32 cellular contexts compared by ENCODE assay signal in genomic region chr2:173132531-173132930, GRCh38. TPM values are rescaled to one million over a fixed set of nuclear protein-coding genes. Genes with fewer than 3 reads are reported as not detected.
A peak's percentile ranks its signal among the peaks of the same experiment; 100 is the strongest.
DNase-seq lines count a peak whose midpoint lies in the region; ATAC-seq, FAIRE-seq and TF ChIP-seq lines count a peak whose summit lies in the region.
"Had no signal": no experiment of that assay in that cellular context is flagged by ENCODE, and none has a peak within 500 bp of the region (broad histone marks: within the 10 kb centered on the region; RNA-seq: fewer than 3 reads in every experiment).

No MANE protein-coding gene starts in this region.

- peak overlapping the region; percentile 90 for H3K27ac Mint-ChIP-seq in activated CD4-positive, alpha-beta T cell treated with anti-CD3 and anti-CD28 coated beads, Interleukin-2, amount 10 ng/mL, durations not matched to agents 24 days and 14 days
- no peak overlapping the region for H3K27ac Mint-ChIP-seq in activated CD4-positive, alpha-beta T cell treated with anti-CD3 and anti-CD28 coated beads for 36 hours
- H3K27ac Mint-ChIP-seq in endodermal cell: peak overlapping the region; percentile 23
- H3K27ac Mint-ChIP-seq: activated naive CD8-positive, alpha-beta T cell; stimulated activated naive B cell treated with anti-CD40 and anti-IgM and Interleukin-4, amounts not matched to agents 10 μg/mL and 1 μg/mL and 100 μg/mL, for 72 hours had no signal

- H3K27me3 Mint-ChIP-seq in activated CD4-positive, alpha-beta T cell treated with anti-CD3 and anti-CD28 coated beads, Interleukin-2, amount 10 ng/mL, durations not matched to agents 24 days and 14 days: peaks cover 19% of the 10 kb centered on the region
- H3K27me3 Mint-ChIP-seq in activated CD4-positive, alpha-beta T cell treated with anti-CD3 and anti-CD28 coated beads for 36 hours: peaks cover 40% of the 10 kb centered on the region
- no peaks in the 10 kb centered on the region for H3K27me3 Mint-ChIP-seq in endodermal cell (ENCODE audit: insufficient read depth)
- H3K27me3 Mint-ChIP-seq: stimulated activated naive B cell treated with anti-CD40 and anti-IgM and Interleukin-4, amounts not matched to agents 10 μg/mL and 1 μg/mL and 100 μg/mL, for 72 hours had no signal

- H3K4me3 ChIP-seq in endodermal cell (ENCODE audit: low read length): no peak overlapping the region
- H3K4me3 ChIP-seq: A549, mucosa of descending colon, ovary, PC-9, skin epidermis, suprapubic skin, upper lobe of right lung had no signal

- no peak overlapping the region for H3K4me3 Mint-ChIP-seq in activated CD4-positive, alpha-beta T cell treated with anti-CD3 and anti-CD28 coated beads, Interleukin-2, amount 10 ng/mL, durations not matched to agents 24 days and 14 days
- H3K4me3 Mint-ChIP-seq in activated CD4-positive, alpha-beta T cell treated with anti-CD3 and anti-CD28 coated beads for 36 hours: no peak overlapping the region
- H3K4me3 Mint-ChIP-seq in endodermal cell: no peak overlapping the region
- H3K4me3 Mint-ChIP-seq: activated naive CD8-positive, alpha-beta T cell; stimulated activated naive B cell treated with anti-CD40 and anti-IgM and Interleukin-4, amounts not matched to agents 10 μg/mL and 1 μg/mL and 100 μg/mL, for 72 hours had no signal

- H3K4me1 ChIP-seq in endodermal cell (ENCODE audit: control insufficient read depth, insufficient read depth, low read length): no peaks in the 10 kb centered on the region

- H3K9me3 Mint-ChIP-seq in activated CD4-positive, alpha-beta T cell treated with anti-CD3 and anti-CD28 coated beads, Interleukin-2, amount 10 ng/mL, durations not matched to agents 24 days and 14 days: no peaks in the 10 kb centered on the region
- no peaks in the 10 kb centered on the region for H3K9me3 Mint-ChIP-seq in activated CD4-positive, alpha-beta T cell treated with anti-CD3 and anti-CD28 coated beads for 36 hours (ENCODE audit: low read depth)
- H3K9me3 Mint-ChIP-seq in endodermal cell: peaks cover 3% of the 10 kb centered on the region
- H3K9me3 Mint-ChIP-seq: stimulated activated naive B cell treated with anti-CD40 and anti-IgM and Interleukin-4, amounts not matched to agents 10 μg/mL and 1 μg/mL and 100 μg/mL, for 72 hours had no signal

- peaks cover 6% of the 10 kb centered on the region for H3K36me3 Mint-ChIP-seq in activated CD4-positive, alpha-beta T cell treated with anti-CD3 and anti-CD28 coated beads, Interleukin-2, amount 10 ng/mL, durations not matched to agents 24 days and 14 days (ENCODE audit: low read depth)
- H3K36me3 Mint-ChIP-seq in activated CD4-positive, alpha-beta T cell treated with anti-CD3 and anti-CD28 coated beads for 36 hours (ENCODE audit: low read depth): no peaks in the 10 kb centered on the region
- H3K36me3 Mint-ChIP-seq in endodermal cell (ENCODE audit: low read depth): peaks cover 10% of the 10 kb centered on the region
- H3K36me3 Mint-ChIP-seq: activated naive CD8-positive, alpha-beta T cell had no signal

- no peak overlapping the region for H3K27ac ChIP-seq in endodermal cell (ENCODE audit: low read depth, low read length)
- H3K27ac ChIP-seq: A549, ovary, PC-9, skin epidermis, suprapubic skin, upper lobe of right lung, VCaP had no signal

- TF ChIP-seq CTCF in endodermal cell (conservative IDR thresholded peaks at IDR 0.05): no peak

- CTCF ChIA-PET in activated CD4-positive, alpha-beta T cell treated with anti-CD3 and anti-CD28 coated beads for 36 hours (lab: Charles Lee): interaction anchor here (0.6 to 3.6 kb wide), 4 partner anchors 13 to 270 kb away, joined by 3 to 15 read pairs (median 4); no protein-coding TSS in a partner anchor

- POLR2A ChIA-PET in activated CD4-positive, alpha-beta T cell treated with anti-CD3 and anti-CD28 coated beads for 36 hours (lab: Charles Lee): interaction anchor here (1.0 kb wide), 1 partner anchor 19 kb away, joined by 3 read pairs; no protein-coding TSS in a partner anchor

- H3K4me1 Mint-ChIP-seq in activated CD4-positive, alpha-beta T cell treated with anti-CD3 and anti-CD28 coated beads, Interleukin-2, amount 10 ng/mL, durations not matched to agents 24 days and 14 days: peaks cover 55% of the 10 kb centered on the region
- H3K4me1 Mint-ChIP-seq in activated CD4-positive, alpha-beta T cell treated with anti-CD3 and anti-CD28 coated beads for 36 hours: peaks cover 50% of the 10 kb centered on the region
- H3K4me1 Mint-ChIP-seq in endodermal cell: peaks cover 27% of the 10 kb centered on the region

- no peaks in the 10 kb centered on the region for H3K27me3 ChIP-seq in endodermal cell (ENCODE audit: control insufficient read depth, insufficient read depth, low read length, poor library complexity, severe bottlenecking)
- H3K27me3 ChIP-seq: ovary, suprapubic skin, upper lobe of right lung had no signal

- H3K9me3 ChIP-seq in endodermal cell (ENCODE audit: control insufficient read depth, low read length): no peaks in the 10 kb centered on the region
- H3K9me3 ChIP-seq: A549, mucosa of descending colon, ovary, suprapubic skin, upper lobe of right lung had no signal

- DNase-seq in activated CD4-positive, alpha-beta T cell treated with anti-CD3 and anti-CD28 coated beads, Interleukin-2, amount 10 ng/mL, durations not matched to agents 24 days and 14 days: no peak
- no peak for DNase-seq in activated CD4-positive, alpha-beta T cell treated with anti-CD3 and anti-CD28 coated beads for 36 hours
- no peak for DNase-seq in GM12892 (ENCODE audit: insufficient read length)
- peak; percentile 8 for DNase-seq in OCI-M1 (lab: John Stamatoyannopoulos, UW)
- no peak for DNase-seq in endodermal cell
- no peak for DNase-seq in activated CD4-positive, alpha-beta T cell treated with anti-CD3 and anti-CD28 coated beads for 4 hours
- no peak for DNase-seq in mucosa of gallbladder (ENCODE audit: low spot score)
- DNase-seq: aorta; Calu3; DMS79 treated with DMSO at 0.1 percent for 48 hours; GDM1; kidney glomerular epithelial cell; mucosa of descending colon; NCI-H1092; NCI-H187; NCI-H2171 treated with DMSO at 0.1 percent for 48 hours; NCI-H510A treated with DMSO at 0.1 percent for 48 hours; ovary; SHP77 treated with DMSO at 0.1 percent for 48 hours; stimulated activated naive B cell treated with anti-CD40 and anti-IgM and Interleukin-4, amounts not matched to agents 10 μg/mL and 1 μg/mL and 100 μg/mL, for 72 hours; T1000; upper lobe of right lung had no signal

- no peaks in the 10 kb centered on the region for H3K36me3 ChIP-seq in endodermal cell (ENCODE audit: control insufficient read depth, insufficient read depth, low read length)
- H3K36me3 ChIP-seq: ovary, suprapubic skin, upper lobe of right lung had no signal

- no peak overlapping the region for H3K9ac ChIP-seq in endodermal cell (ENCODE audit: extremely low read depth, low read length, poor library complexity, severe bottlenecking)

- TF ChIP-seq POLR2A in GM12892 (IDR thresholded peaks at IDR 0.05; ENCODE audit: low read depth, low read length): no peak

- intact Hi-C loops in activated CD4-positive, alpha-beta T cell treated with anti-CD3 and anti-CD28 coated beads, Interleukin-2, amount 10 ng/mL, durations not matched to agents 24 days and 14 days (cut with micrococcal nuclease): loop anchor here (2.0 kb wide), 1 partner anchor 56 kb away; no protein-coding TSS in a partner anchor
- intact Hi-C loops in activated CD4-positive, alpha-beta T cell treated with anti-CD3 and anti-CD28 coated beads for 36 hours (cut with DNase I, micrococcal nuclease): loop anchor here (2.0 to 10.0 kb wide), 4 partner anchors 56 to 1362 kb away; no protein-coding TSS in a partner anchor

- 88% methylated on average over 1 of the region's 1 CpG; no CpG with 5 or more reads in 1 of the 2 experiments for WGBS in endodermal cell (ENCODE audit: insufficient coverage in 1 of 2, insufficient read length in 1 of 2), 2 experiments

- ATAC-seq in activated CD4-positive, alpha-beta T cell treated with anti-CD3 and anti-CD28 coated beads for 36 hours: no peak
- no peak for ATAC-seq in HG02973 (IDR thresholded peaks at IDR 0.05; ENCODE audit: unreplicated experiment)
- ATAC-seq: HCT116, mucosa of descending colon, upper lobe of right lung had no signal

- peak; percentile 58 for FAIRE-seq in GM12892 (lab: Jason Lieb, UNC)
- FAIRE-seq: A549, endothelial cell of umbilical vein, frontal cortex had no signal

RNA-seq across cellular contexts. Expression of gene MAP3K20, which starts 56.9 kb away (rescaled TPM):
- 17.9 and 19.1 TPM in 2 replicates for total RNA-seq in activated CD4-positive, alpha-beta T cell treated with anti-CD3 and anti-CD28 coated beads, Interleukin-2, amount 10 ng/mL, durations not matched to agents 24 days and 14 days
- 1 to 10 TPM; 8.1 to 8.4 TPM for total RNA-seq in activated CD4-positive, alpha-beta T cell treated with anti-CD3 and anti-CD28 coated beads for 36 hours
- 11.1 TPM for polyA plus RNA-seq in GM12892 (2012; ENCODE audit: missing spikeins)
- 10 to 100 TPM; 29.4 to 29.9 TPM for total RNA-seq in endodermal cell
- 13.5 TPM for polyA plus RNA-seq in endodermal cell (2013, experiment 1 of 2)
- 14.0 TPM for polyA plus RNA-seq in endodermal cell (2013, experiment 2 of 2)
- total RNA-seq in mucosa of gallbladder: 90.0 TPM
